ENCODE assay signal across 8 cellular contexts in genomic region chr16:73015612-73016487, GRCh38. TPM values are rescaled to one million over a fixed set of nuclear protein-coding genes. Genes with fewer than 3 reads are reported as not detected.
A peak's percentile ranks its signal among the peaks of the same experiment; 100 is the strongest.
DNase-seq lines count a peak whose midpoint lies in the region; ATAC-seq, FAIRE-seq and TF ChIP-seq lines count a peak whose summit lies in the region.

No MANE protein-coding gene starts in this region.

- TF ChIP-seq POLR2A in A549 (IDR thresholded peaks at IDR 0.05; ENCODE audit: low read length) (no peak), breast epithelium (IDR thresholded peaks at IDR 0.05) (no peak)

- no peaks in the 10 kb centered on the region for H3K27me3 ChIP-seq in breast epithelium

- H3K27ac ChIP-seq in A549 (peak overlapping the region; percentile 46 to 91), breast epithelium (no peak overlapping the region)

- H3K4me3 ChIP-seq in A549 (no peak overlapping the region), breast epithelium (no peak overlapping the region)

- FAIRE-seq in A549 (lab: Jason Lieb, UNC): no peak

- peak; percentile 29 to 37 for DNase-seq in A549 (ENCODE audit: low read depth in 1 of 2, low spot score in 1 of 2)
- DNase-seq in breast epithelium (ENCODE audit: low spot score in 2 of 2): peak; percentile 97
- DNase-seq in COR-L47 (lab: John Stamatoyannopoulos, UW): no peak
- no peak for DNase-seq in ecto neural progenitor cell (ENCODE audit: low spot score)
- no peak for DNase-seq in UCSD-AML1 (lab: John Stamatoyannopoulos, UW; ENCODE audit: unreplicated experiment)
- no peak for DNase-seq in activated CD4-positive, CD25-positive, alpha-beta regulatory T cell (lab: John Stamatoyannopoulos, UW)

- intact Hi-C loops in breast epithelium (cut with DNase I; ENCODE audit: low total_unique reads): no loop called here

- no peak for ATAC-seq in A549
- peak; percentile 90 for ATAC-seq in GM19438 (IDR thresholded peaks at IDR 0.05; ENCODE audit: low read depth, unreplicated experiment)
- ATAC-seq in HG03342 (IDR thresholded peaks at IDR 0.05; ENCODE audit: unreplicated experiment): peak; percentile 82

- WGBS in A549 (ENCODE audit: missing lambda C conversion rate): 80% methylated on average over 18 of the region's 18 CpGs

- H3K9me3 ChIP-seq in A549 (no peaks in the 10 kb centered on the region), breast epithelium (no peaks in the 10 kb centered on the region)

- TF ChIP-seq RAD21 in A549 (conservative IDR thresholded peaks at IDR 0.05 in 1 of 2, IDR thresholded peaks at IDR 0.05 in 1 of 2): no peak

- TF ChIP-seq CTCF in A549 (IDR thresholded peaks at IDR 0.05) (no peak), breast epithelium (IDR thresholded peaks at IDR 0.05) (no peak)

- no peaks in the 10 kb centered on the region for H3K36me3 ChIP-seq in breast epithelium

- no peak for TF ChIP-seq EP300 in A549 (IDR thresholded peaks at IDR 0.05)

- CTCF ChIA-PET in A549 (lab: Yijun Ruan, JAX): interaction anchor here (1.2 kb wide), 1 partner anchor 184 kb away, joined by 3 read pairs; no protein-coding TSS in a partner anchor

- H3K4me1 ChIP-seq in A549: peaks cover 67% of the 10 kb centered on the region
- peaks cover 5 to 9% of the 10 kb centered on the region in 2 donors for H3K4me1 ChIP-seq in breast epithelium

- H3K4me2 ChIP-seq in A549: peak overlapping the region; percentile 62

- POLR2A ChIA-PET in A549 (lab: Yijun Ruan, JAX): no interaction called here

TF ChIP-seq in A549, 52 proteins besides CTCF, POLR2A, EP300 and RAD21:
- no peak for TF ChIP-seq CBX8 (IDR thresholded peaks at IDR 0.05)
- peak; percentile 17 to 36; a peak in 3 of 4 replicates for TF ChIP-seq CEBPB (IDR thresholded peaks at IDR 0.05)

RNA-seq across cellular contexts. Expression of gene ZFHX3, which starts 32.1 kb away (rescaled TPM):
- polyA plus RNA-seq in A549 (2011; rRNA removed) (6.5 and 11.0 TPM in 2 replicates), A549 (2017; fragmentation: RNase III; extraction: RNeasy Plus Mini Kit Qiagen cat#74134 plus additional on column Dnase treatment) (3.9 to 4.0 TPM (median 3.9 TPM) in 3 replicates)
- polyA plus RNA-seq in A549 (2012; cell fraction: cytosol; rRNA removed): 2.9 and 4.0 TPM in 2 replicates
- 4.6 and 5.1 TPM in 2 replicates for polyA plus RNA-seq in A549 (2012; cell fraction: nucleus; rRNA removed)
- polyA minus RNA-seq in A549 (2011; rRNA and poly(A)+ RNA removed): 25.9 and 28.7 TPM in 2 replicates
- total RNA-seq in breast epithelium: 10 to 100 TPM; 10.8 to 36.0 (median 11.8) TPM

Comparison
In these comparisons a context has a peak if more than half of its experiments do, and no peak if none do; other contexts are left out.
1. ATAC-seq: peak in GM19438 (single experiment) and HG03342 (single experiment); none in A549 (0 of 2).
2. DNase-seq: peak in A549 (2 of 2) and breast epithelium (2 of 2); none in COR-L47 (single experiment), ecto neural progenitor cell (single experiment), UCSD-AML1 (single experiment) and activated CD4-positive, CD25-positive, alpha-beta regulatory T cell (0 of 4).
3. H3K27ac ChIP-seq: peak in A549 (2 of 2); none in breast epithelium (0 of 2).